ENCODE assay signal across 2 cellular contexts in the genomic region with DNA sequence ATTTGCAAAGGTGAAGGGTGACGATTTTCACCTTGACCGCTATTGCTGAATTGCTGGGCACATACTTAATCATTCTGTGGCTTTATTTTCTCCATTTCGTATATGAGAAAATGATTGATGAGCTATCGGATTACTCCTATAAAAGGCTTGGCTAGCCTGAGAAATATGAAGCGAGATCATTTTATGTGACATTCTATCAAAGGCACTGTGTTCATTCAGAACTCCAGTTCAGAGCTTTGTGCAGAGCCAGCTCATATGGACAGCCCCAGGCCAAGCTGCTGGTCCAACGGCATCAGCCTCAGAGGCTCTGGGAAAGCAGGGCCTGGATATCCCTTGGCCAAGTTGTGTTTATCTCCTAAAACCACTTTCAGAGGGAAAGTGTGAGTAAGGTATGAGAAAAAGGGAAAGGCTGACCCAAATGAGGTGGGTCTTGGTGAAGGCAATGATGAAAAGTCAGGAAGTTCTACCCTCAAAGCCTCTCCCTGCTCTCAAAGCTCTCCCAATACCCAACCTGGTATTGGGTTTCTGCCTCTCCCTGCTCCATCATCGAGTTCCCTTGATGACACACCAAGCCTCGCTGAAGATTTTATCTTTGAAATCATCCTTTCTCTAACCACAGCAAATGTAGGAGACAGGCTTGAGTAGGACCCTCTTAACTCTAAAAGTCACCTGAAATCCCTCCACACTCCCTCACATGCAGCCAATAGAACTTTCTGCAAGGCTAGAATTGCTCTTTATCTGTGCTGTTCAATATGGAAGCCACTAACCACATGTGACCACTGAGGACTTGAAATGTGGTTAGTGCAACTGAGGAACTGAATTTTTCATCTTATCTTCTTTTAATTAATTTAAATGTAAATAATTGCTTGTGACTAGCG.
TF ChIP-seq lines count a peak whose summit lies in the region.

No MANE protein-coding gene starts in this region.

TF ChIP-seq in HEK293T, 16 proteins besides CTCF, POLR2A, EP300 and RAD21:
- TF ChIP-seq L3MBTL2 (conservative IDR thresholded peaks at IDR 0.05): no peak
- TF ChIP-seq, protein P1, sequence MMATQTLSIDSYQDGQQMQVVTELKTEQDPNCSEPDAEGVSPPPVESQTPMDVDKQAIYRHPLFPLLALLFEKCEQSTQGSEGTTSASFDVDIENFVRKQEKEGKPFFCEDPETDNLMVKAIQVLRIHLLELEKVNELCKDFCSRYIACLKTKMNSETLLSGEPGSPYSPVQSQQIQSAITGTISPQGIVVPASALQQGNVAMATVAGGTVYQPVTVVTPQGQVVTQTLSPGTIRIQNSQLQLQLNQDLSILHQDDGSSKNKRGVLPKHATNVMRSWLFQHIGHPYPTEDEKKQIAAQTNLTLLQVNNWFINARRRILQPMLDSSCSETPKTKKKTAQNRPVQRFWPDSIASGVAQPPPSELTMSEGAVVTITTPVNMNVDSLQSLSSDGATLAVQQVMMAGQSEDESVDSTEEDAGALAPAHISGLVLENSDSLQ (IDR thresholded peaks at IDR 0.05): peak; percentile 69

TF ChIP-seq in GM12878, 131 proteins besides CTCF, POLR2A, EP300 and RAD21:
- TF ChIP-seq SMC3 (IDR thresholded peaks at IDR 0.05; ENCODE audit: borderline replicate concordance, low read length): no peak
- TF ChIP-seq IRF4 (IDR thresholded peaks at IDR 0.05; ENCODE audit: low read depth, low read length): no peak
- TF ChIP-seq, protein P2, sequence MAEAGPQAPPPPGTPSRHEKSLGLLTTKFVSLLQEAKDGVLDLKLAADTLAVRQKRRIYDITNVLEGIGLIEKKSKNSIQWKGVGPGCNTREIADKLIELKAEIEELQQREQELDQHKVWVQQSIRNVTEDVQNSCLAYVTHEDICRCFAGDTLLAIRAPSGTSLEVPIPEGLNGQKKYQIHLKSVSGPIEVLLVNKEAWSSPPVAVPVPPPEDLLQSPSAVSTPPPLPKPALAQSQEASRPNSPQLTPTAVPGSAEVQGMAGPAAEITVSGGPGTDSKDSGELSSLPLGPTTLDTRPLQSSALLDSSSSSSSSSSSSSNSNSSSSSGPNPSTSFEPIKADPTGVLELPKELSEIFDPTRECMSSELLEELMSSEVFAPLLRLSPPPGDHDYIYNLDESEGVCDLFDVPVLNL (IDR thresholded peaks at IDR 0.05; ENCODE audit: low read depth, low read length): no peak
- TF ChIP-seq ZNF24 (IDR thresholded peaks at IDR 0.05): no peak
- no peak for TF ChIP-seq LARP7 (IDR thresholded peaks at IDR 0.05)
- 0 out of 2 replicates have a peak, but pooled peaks have one; percentile 11 for TF ChIP-seq RUNX3 (IDR thresholded peaks at IDR 0.05; ENCODE audit: low read length)
- no peak for TF ChIP-seq YY1 (IDR thresholded peaks at IDR 0.05; ENCODE audit: low read depth, low read length)
- no peak for TF ChIP-seq PML (IDR thresholded peaks at IDR 0.05; ENCODE audit: low read length)
- TF ChIP-seq HDAC6 (IDR thresholded peaks at IDR 0.05; ENCODE audit: unreplicated experiment): no peak
